ENCODE assay signal across 22 cellular contexts in the genomic region with DNA sequence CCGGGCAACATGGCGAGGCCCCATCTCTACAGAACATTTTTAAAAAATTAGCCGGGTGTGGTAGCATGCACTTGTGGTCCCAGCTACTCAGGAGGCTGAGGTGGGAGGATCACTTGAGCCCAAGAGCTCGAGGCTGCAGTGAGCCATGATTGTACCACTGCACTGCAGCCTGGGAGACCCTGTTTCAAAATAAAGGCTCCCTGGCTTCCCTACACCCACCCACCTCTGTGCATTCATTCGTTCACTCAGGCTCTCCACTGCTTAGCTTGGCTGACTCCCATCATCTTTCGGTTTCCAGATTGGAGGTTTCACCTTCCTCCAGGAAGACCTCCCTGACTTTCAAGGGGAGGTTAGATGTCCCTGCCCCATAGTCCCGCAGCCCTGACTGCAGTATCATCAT. TPM values are rescaled to one million over a fixed set of nuclear protein-coding genes. Genes with fewer than 3 reads are reported as not detected.
DNase-seq lines count a peak whose midpoint lies in the region; FAIRE-seq and TF ChIP-seq lines count a peak whose summit lies in the region.
"Had no signal": no experiment of that assay in that cellular context is flagged by ENCODE, and none has a peak within 500 bp of the region (broad histone marks: within the 10 kb centered on the region; RNA-seq: fewer than 3 reads in every experiment).

No MANE protein-coding gene starts in this region.

- H3K36me3 ChIP-seq in H1 (ENCODE audit: control insufficient read depth in 2 of 4, insufficient read depth in 4 of 4, low read length in 3 of 4) (no peaks in the 10 kb centered on the region; a peak in 1 of 8 replicates), rectal smooth muscle tissue (ENCODE audit: control insufficient read depth, insufficient read depth, low read length) (no peaks in the 10 kb centered on the region)
- H3K36me3 ChIP-seq: BE2C, SJCRH30 had no signal

- H3K79me2 ChIP-seq in H9 (ENCODE audit: insufficient read depth, low read length) (no peaks in the 10 kb centered on the region), H1 (ENCODE audit: control insufficient read depth in 1 of 2, insufficient read depth in 2 of 2, low read length in 2 of 2) (no peaks in the 10 kb centered on the region)

- DNase-seq in T-helper 1 cell (no peak), H9 (no peak), H1 (ENCODE audit: low read depth in 1 of 2, low spot score in 2 of 2) (no peak), T1000 (lab: John Stamatoyannopoulos, UW) (no peak), NOMO-1 (lab: John Stamatoyannopoulos, UW; ENCODE audit: unreplicated experiment in 2 of 2) (no peak), glomerular visceral epithelial cell (ENCODE audit: extremely low spot score) (no peak)
- DNase-seq: 8988T; BE2C; CD8-positive, alpha-beta T cell; DMS53; EL; GM23248; NCI-H1417 treated with DMSO at 0.1 percent for 48 hours; NCI-H187 treated with DMSO at 0.1 percent for 48 hours; NCI-H226; NCI-H524; SJCRH30 had no signal

- WGBS in H9 (ENCODE audit: extremely low coverage, insufficient read length, low lambda C conversion rate), result no CpG with 5 or more reads among the region's 7 CpGs
- 88% methylated on average over 7 of the region's 7 CpGs; no CpG with 5 or more reads in 1 of the 2 experiments for WGBS in H1 (ENCODE audit: extremely low coverage in 1 of 2, insufficient coverage in 1 of 2, insufficient read length in 1 of 2, insufficient replicate concordance in 2 of 2, low coverage in 1 of 2, low lambda C conversion rate in 2 of 2, missing lambda C conversion rate in 1 of 2), 2 experiments

- CTCF ChIA-PET in H1 (lab: Charles Lee; ENCODE audit: partially characterized antibody), result interaction anchor here (3.6 kb wide), 1 partner anchor 55 kb away, joined by 32 read pairs; no protein-coding TSS in a partner anchor

- no peaks in the 10 kb centered on the region for H3K36me3 Mint-ChIP-seq in T-helper 1 cell treated with Interleukin-12 subunit alpha and Interleukin-12 subunit beta and Interleukin-4 antibody, amounts not matched to agents 30 μg/mL and 1 μg/mL, for 36 hours (ENCODE audit: low read depth)
- no peaks in the 10 kb centered on the region; a peak in 1 of 7 replicates for H3K36me3 Mint-ChIP-seq in H9 (ENCODE audit: insufficient read depth in 1 of 3, low read depth in 3 of 3)

- peaks cover 20% of the 10 kb centered on the region for H3K4me1 Mint-ChIP-seq in T-helper 1 cell treated with Interleukin-12 subunit alpha and Interleukin-12 subunit beta and Interleukin-4 antibody, amounts not matched to agents 30 μg/mL and 1 μg/mL, for 36 hours (ENCODE audit: low read depth)
- H3K4me1 Mint-ChIP-seq in H9, result peaks cover 15 to 16% of the 10 kb centered on the region in 2 experiments

- H3K4me1 ChIP-seq in H9 (ENCODE audit: insufficient read depth, low read length) (no peaks in the 10 kb centered on the region), H1 (replicated peaks in 1 of 4; ENCODE audit: control insufficient read depth in 3 of 4, insufficient read depth in 4 of 4, low read length in 3 of 4) (peaks cover 0 to 6% (median 2%) of the 10 kb centered on the region in 4 experiments; a peak in 4 of 7 replicates), rectal smooth muscle tissue (ENCODE audit: control insufficient read depth, insufficient read depth, low read length) (no peaks in the 10 kb centered on the region)
- H3K4me1 ChIP-seq: SJCRH30 had no signal

- H4K20me1 ChIP-seq in H9 (ENCODE audit: control insufficient read depth, insufficient read depth, insufficient read length), result no peaks in the 10 kb centered on the region
- no peaks in the 10 kb centered on the region for H4K20me1 ChIP-seq in H1 (replicated peaks in 1 of 2; ENCODE audit: control insufficient read depth in 1 of 2, insufficient read depth in 2 of 2, low read length in 2 of 2)

- peaks cover 9% of the 10 kb centered on the region for H3K23me2 ChIP-seq in H9 (ENCODE audit: insufficient read length, low read depth, low read length, poor library complexity, severe bottlenecking)
- peaks cover 3% of the 10 kb centered on the region for H3K23me2 ChIP-seq in H1 (ENCODE audit: low read depth, low read length)

- H2AK5ac ChIP-seq in H9 (ENCODE audit: insufficient read length, low read length) (no peak overlapping the region), H1 (ENCODE audit: low read depth, low read length) (no peak overlapping the region)

- H4K8ac ChIP-seq in H9 (replicated peaks; ENCODE audit: insufficient read length, low read depth, low read length) (no peak overlapping the region), H1 (ENCODE audit: extremely low read depth, insufficient read depth, low read length) (peak overlapping the region; percentile 57; the same call in 1 of the 2 replicates)

- H2BK20ac ChIP-seq in H9 (ENCODE audit: low read depth, low read length, poor library complexity, severe bottlenecking) (no peak overlapping the region), H1 (ENCODE audit: low read length) (no peak overlapping the region)

- H4K91ac ChIP-seq in H9 (ENCODE audit: insufficient read length, low read depth, low read length) (no peak overlapping the region), H1 (replicated peaks; ENCODE audit: insufficient read length, low read length) (no peak overlapping the region)

- TF ChIP-seq CTCF in H9 (conservative IDR thresholded peaks at IDR 0.05) (no peak), H1 (IDR thresholded peaks at IDR 0.05; ENCODE audit: control extremely low read depth in 1 of 3, insufficient read depth in 1 of 3, low read depth in 1 of 3, low read length in 3 of 3) (no peak)

- H2BK5ac ChIP-seq in H9 (ENCODE audit: insufficient read length, low read length) (no peak overlapping the region), H1 (ENCODE audit: low read depth, low read length) (no peak overlapping the region)

- H3K27me3 Mint-ChIP-seq in T-helper 1 cell treated with Interleukin-12 subunit alpha and Interleukin-12 subunit beta and Interleukin-4 antibody, amounts not matched to agents 30 μg/mL and 1 μg/mL, for 36 hours (ENCODE audit: low read depth), result peaks cover 7% of the 10 kb centered on the region
- peaks cover 4% of the 10 kb centered on the region; the same call in 1 of the 2 replicates for H3K27me3 Mint-ChIP-seq in H9 (ENCODE audit: low read depth)

- H3K27ac Mint-ChIP-seq in T-helper 1 cell treated with Interleukin-12 subunit alpha and Interleukin-12 subunit beta and Interleukin-4 antibody, amounts not matched to agents 30 μg/mL and 1 μg/mL, for 36 hours, result peak overlapping the region; percentile 36
- H3K27ac Mint-ChIP-seq in H9, result peak overlapping the region in 1 of 3 experiments; percentile 14; a peak in 1 of 7 replicates
- H3K27ac Mint-ChIP-seq: CD8-positive, alpha-beta T cell had no signal

- no peak for FAIRE-seq in H1 (lab: Jason Lieb, UNC)
- FAIRE-seq: GM12878, GM19239 had no signal

- H3K79me1 ChIP-seq in H9 (ENCODE audit: insufficient read depth, low read depth, low read length, poor library complexity, severe bottlenecking) (no peaks in the 10 kb centered on the region), H1 (ENCODE audit: low read depth, low read length) (no peaks in the 10 kb centered on the region)

- no peak overlapping the region for H3K4me3 Mint-ChIP-seq in T-helper 1 cell treated with Interleukin-12 subunit alpha and Interleukin-12 subunit beta and Interleukin-4 antibody, amounts not matched to agents 30 μg/mL and 1 μg/mL, for 36 hours
- H3K4me3 Mint-ChIP-seq in H9, result no peak overlapping the region
- H3K4me3 Mint-ChIP-seq: CD8-positive, alpha-beta T cell had no signal

- no peaks in the 10 kb centered on the region for H3K9me3 Mint-ChIP-seq in T-helper 1 cell treated with Interleukin-12 subunit alpha and Interleukin-12 subunit beta and Interleukin-4 antibody, amounts not matched to agents 30 μg/mL and 1 μg/mL, for 36 hours
- H3K9me3 Mint-ChIP-seq in H9, result no peaks in the 10 kb centered on the region; a peak in 1 of 5 replicates
- H3K9me3 Mint-ChIP-seq: CD8-positive, alpha-beta T cell had no signal

- H3K18ac ChIP-seq in H9 (ENCODE audit: insufficient read length, low read depth, low read length) (no peak overlapping the region), H1 (ENCODE audit: extremely low read depth, low read length) (no peak overlapping the region)

- TF ChIP-seq EP300 in H1 (IDR thresholded peaks at IDR 0.05; ENCODE audit: borderline replicate concordance in 1 of 2, low read depth in 2 of 2, low read length in 2 of 2), result no peak

- no peak for TF ChIP-seq POLR2A in H1 (IDR thresholded peaks at IDR 0.05; ENCODE audit: control extremely low read depth in 1 of 2, low read depth in 2 of 2, low read length in 2 of 2)

- H3T11ph ChIP-seq in H9 (ENCODE audit: low read length), result no peak overlapping the region

- TF ChIP-seq RAD21 in H1 (IDR thresholded peaks at IDR 0.05 in 1 of 2, conservative IDR thresholded peaks at IDR 0.05 in 1 of 2; ENCODE audit: low read depth in 2 of 2, low read length in 2 of 2), result no peak

- H3K4me2 ChIP-seq in H9 (ENCODE audit: insufficient read depth, insufficient read length, low read length), result no peak overlapping the region
- no peak overlapping the region for H3K4me2 ChIP-seq in H1 (ENCODE audit: insufficient read depth in 1 of 2, low read depth in 2 of 2, low read length in 2 of 2)

- H4K5ac ChIP-seq in H9 (ENCODE audit: insufficient read length, low read depth, low read length) (no peak overlapping the region), H1 (ENCODE audit: insufficient read length, low read depth, low read length) (no peak overlapping the region)

- no peaks in the 10 kb centered on the region for H3K9me3 ChIP-seq in H9 (ENCODE audit: control insufficient read depth, low read depth, low read length)
- H3K9me3 ChIP-seq in H1 (ENCODE audit: insufficient read depth in 2 of 2, low read depth in 1 of 2, low read length in 1 of 2), result no peaks in the 10 kb centered on the region
- H3K9me3 ChIP-seq: BE2C, SJCRH30 had no signal

- POLR2A ChIA-PET in H1 (lab: Charles Lee; ENCODE audit: partially characterized antibody), result interaction anchor here (0.7 to 10.0 kb wide), 8 partner anchors 8 to 277 kb away, joined by 3 to 263 read pairs (median 80); a partner anchor contains a TSS

- H2BK120ac ChIP-seq in H9 (ENCODE audit: low read depth, low read length, poor library complexity, severe bottlenecking), result no peak overlapping the region
- no peak overlapping the region for H2BK120ac ChIP-seq in H1 (replicated peaks; ENCODE audit: low read depth, low read length)

- H3K23ac ChIP-seq in H9 (ENCODE audit: insufficient read length, low read depth, low read length), result no peak overlapping the region
- no peak overlapping the region for H3K23ac ChIP-seq in H1 (ENCODE audit: insufficient read length)

- H3K4me3 ChIP-seq in H1 (ENCODE audit: extremely low read depth in 1 of 4, insufficient read depth in 2 of 4, low read depth in 3 of 4, low read length in 4 of 4), result no peak overlapping the region
- H3K4me3 ChIP-seq in rectal smooth muscle tissue (ENCODE audit: low read length), result no peak overlapping the region
- H3K4me3 ChIP-seq: GM12878, GM23248, SJCRH30 had no signal

- no peak overlapping the region for H2BK12ac ChIP-seq in H9 (ENCODE audit: insufficient read length, low read depth, low read length)
- H2BK12ac ChIP-seq in H1 (ENCODE audit: low read depth, low read length), result no peak overlapping the region

- no peak overlapping the region for H3K9ac ChIP-seq in H9 (ENCODE audit: extremely low read depth, insufficient read length, low read length)
- no peak overlapping the region for H3K9ac ChIP-seq in H1 (replicated peaks in 1 of 4; ENCODE audit: extremely low read depth in 1 of 4, low read depth in 3 of 4, low read length in 3 of 4)
- H3K9ac ChIP-seq in rectal smooth muscle tissue (ENCODE audit: low read length), result no peak overlapping the region
- H3K9ac ChIP-seq: GM23248 had no signal

- H2BK15ac ChIP-seq in H9 (ENCODE audit: low read depth, low read length), result 0 out of 2 replicates have a peak overlapping the region, but pooled peaks have one; percentile 29
- no peak overlapping the region for H2BK15ac ChIP-seq in H1 (ENCODE audit: low read length)

- no peak overlapping the region for H3K27ac ChIP-seq in H9 (ENCODE audit: insufficient read length, low read depth, low read length)
- H3K27ac ChIP-seq in H1 (ENCODE audit: low read depth, low read length), result no peak overlapping the region
- peak overlapping the region; percentile 23 for H3K27ac ChIP-seq in rectal smooth muscle tissue (ENCODE audit: low read depth, low read length)
- H3K27ac ChIP-seq: GM23248, SJCRH30 had no signal

- H3K14ac ChIP-seq in H9 (ENCODE audit: insufficient read depth, low read length) (no peak overlapping the region), H1 (ENCODE audit: insufficient read length) (no peak overlapping the region)

- no peak overlapping the region for H2AFZ ChIP-seq in H9 (ENCODE audit: low read length)
- H2AFZ ChIP-seq in H1 (ENCODE audit: low read length), result no peak overlapping the region
- H2AFZ ChIP-seq: GM23248 had no signal

- H3K4ac ChIP-seq in H9 (ENCODE audit: low read depth, low read length), result no peak overlapping the region
- no peak overlapping the region for H3K4ac ChIP-seq in H1 (replicated peaks; ENCODE audit: insufficient read length, low read depth, low read length)

- H3K56ac ChIP-seq in H9 (ENCODE audit: insufficient read length, low read depth, low read length) (no peak overlapping the region), H1 (replicated peaks; ENCODE audit: insufficient read length, low read depth, low read length) (no peak overlapping the region)

- H3K27me3 ChIP-seq in H9 (ENCODE audit: insufficient read depth, low read length) (no peaks in the 10 kb centered on the region), H1 (replicated peaks in 1 of 4; ENCODE audit: control insufficient read depth in 3 of 4, extremely low read depth in 1 of 4, insufficient read depth in 3 of 4, low read length in 3 of 4) (no peaks in the 10 kb centered on the region), rectal smooth muscle tissue (ENCODE audit: control insufficient read depth, insufficient read depth, low read length) (no peaks in the 10 kb centered on the region)
- H3K27me3 ChIP-seq: BE2C, SJCRH30 had no signal

RNA-seq across cellular contexts. Expression of a gene that starts 14.2 kb away (rescaled TPM):
- total RNA-seq in H9 (2021), result 45.7 and 46.8 TPM in 2 replicates
- total RNA-seq in H1 (2021; fragmentation: NEBNext Ultra II Directional; extraction: Animal tissue kit (Norgen Biotek cat#: 25700)), result 37.9 and 38.8 TPM in 2 replicates
- polyA plus RNA-seq in H1 (2011; rRNA removed), result 114 and 120 TPM in 2 replicates
- 76.1 TPM for polyA plus RNA-seq in H1 (2011; cell fraction: cytosol; rRNA removed)
- polyA plus RNA-seq in H1 (2011; cell fraction: nucleus; rRNA removed), result 74.5 TPM
- polyA plus RNA-seq in H1 (2012, experiment 1 of 2), result 19.4 to 35.8 TPM (median 34.2 TPM) in 4 replicates
- polyA plus RNA-seq in H1 (2012, experiment 2 of 2), result 38.0 TPM
- polyA plus RNA-seq in H1 (2013, experiment 1 of 2), result 43.1 TPM
- polyA plus RNA-seq in H1 (2013, experiment 2 of 2), result 43.5 TPM
- polyA minus RNA-seq in H1 (2011; rRNA and poly(A)+ RNA removed), result 28.4 and 31.5 TPM in 2 replicates
- 36.6 TPM for polyA minus RNA-seq in H1 (2011; cell fraction: cytosol; rRNA and poly(A)+ RNA removed)
- polyA minus RNA-seq in H1 (2011; cell fraction: nucleus; rRNA and poly(A)+ RNA removed), result 25.4 TPM

RNA-seq across cellular contexts. Expression of a gene that starts 22.5 kb away (rescaled TPM):
- total RNA-seq in H9 (2021), result 57.0 TPM in 2 replicates
- 44.9 and 53.4 TPM in 2 replicates for total RNA-seq in H1 (2021; fragmentation: NEBNext Ultra II Directional; extraction: Animal tissue kit (Norgen Biotek cat#: 25700))
- polyA plus RNA-seq in H1 (2011; rRNA removed), result 51.8 and 68.5 TPM in 2 replicates
- polyA plus RNA-seq in H1 (2011; cell fraction: cytosol; rRNA removed), result 54.5 TPM
- polyA plus RNA-seq in H1 (2011; cell fraction: nucleus; rRNA removed), result 96.5 TPM
- polyA plus RNA-seq in H1 (2012, experiment 1 of 2), result 46.1 to 58.1 TPM (median 50.2 TPM) in 4 replicates
- polyA plus RNA-seq in H1 (2012, experiment 2 of 2), result 47.5 TPM
- polyA plus RNA-seq in H1 (2013, experiment 1 of 2), result 89.8 TPM
- 82.9 TPM for polyA plus RNA-seq in H1 (2013, experiment 2 of 2)
- polyA minus RNA-seq in H1 (2011; rRNA and poly(A)+ RNA removed), result 45.0 and 47.6 TPM in 2 replicates
- polyA minus RNA-seq in H1 (2011; cell fraction: cytosol; rRNA and poly(A)+ RNA removed), result 55.1 TPM
- polyA minus RNA-seq in H1 (2011; cell fraction: nucleus; rRNA and poly(A)+ RNA removed), result 24.3 TPM

RNA-seq across cellular contexts. Expression of a gene that starts 53.3 kb away (rescaled TPM):
- 0.35 TPM in 1 of 2 replicates, not detected in the other for total RNA-seq in H9 (2021)
- 0.91 and 1.2 TPM in 2 replicates for total RNA-seq in H1 (2021; fragmentation: NEBNext Ultra II Directional; extraction: Animal tissue kit (Norgen Biotek cat#: 25700))
- polyA plus RNA-seq in H1 (2011; rRNA removed), result 0.36 and 0.77 TPM in 2 replicates
- 0.18 TPM for polyA plus RNA-seq in H1 (2011; cell fraction: cytosol; rRNA removed)
- polyA plus RNA-seq in H1 (2011; cell fraction: nucleus; rRNA removed), result 0.19 TPM
- polyA plus RNA-seq in H1 (2012, experiment 1 of 2), result 0.27 to 0.49 TPM in 2 of 4 replicates, not detected in the others
- 0.67 TPM for polyA plus RNA-seq in H1 (2012, experiment 2 of 2)
- polyA plus RNA-seq in H1 (2013, experiment 1 of 2), result 1.8 TPM
- polyA plus RNA-seq in H1 (2013, experiment 2 of 2), result 2.2 TPM
- polyA minus RNA-seq in H1 (2011; rRNA and poly(A)+ RNA removed), result not detected in 2 replicates
- not detected for polyA minus RNA-seq in H1 (2011; cell fraction: cytosol; rRNA and poly(A)+ RNA removed)
- not detected for polyA minus RNA-seq in H1 (2011; cell fraction: nucleus; rRNA and poly(A)+ RNA removed)
- total RNA-seq: CD8-positive, alpha-beta T cell; GM12878; GM23248 had no signal
- polyA plus RNA-seq: AG04450, GM12878, GM23248 had no signal
